ENCODE assay signal across 8 cellular contexts in the genomic region with DNA sequence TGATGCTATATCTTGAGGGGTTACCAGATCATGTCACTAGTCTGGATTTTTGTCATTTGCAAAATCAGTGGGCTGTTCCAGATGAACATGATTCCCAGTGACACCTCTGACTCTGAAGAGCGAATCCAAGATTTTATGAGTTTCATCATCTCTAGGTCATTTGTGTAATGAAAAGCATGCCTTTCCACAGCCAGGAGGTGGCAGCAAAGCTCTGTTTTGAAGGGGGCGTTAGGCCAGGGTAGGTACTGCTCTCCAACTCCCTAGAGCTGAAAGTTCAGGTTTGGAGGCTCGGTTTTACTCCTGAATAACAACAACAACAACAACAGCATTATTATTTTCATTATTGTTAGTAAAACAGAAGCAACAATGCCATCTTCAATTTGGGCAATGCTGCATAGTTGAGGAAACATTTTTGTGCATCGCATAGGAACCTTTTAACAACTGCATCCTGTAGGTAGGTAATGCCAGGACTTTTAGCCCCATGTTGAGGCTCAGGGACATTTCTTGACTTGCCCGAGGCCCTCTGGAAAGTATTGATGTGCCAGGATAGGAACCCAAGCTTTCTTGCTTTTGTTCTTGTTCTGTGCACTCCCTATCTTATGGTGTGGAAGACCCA.
DNase-seq lines count a peak whose midpoint lies in the region; ATAC-seq and TF ChIP-seq lines count a peak whose summit lies in the region.

No MANE protein-coding gene starts in this region.

- DNase-seq in activated CD4-positive, alpha-beta T cell treated with anti-CD3 and anti-CD28 coated beads for 48 hours, result peak; percentile 54
- no peak for DNase-seq in activated CD4-positive, alpha-beta T cell treated with anti-CD3 and anti-CD28 coated beads for 1 hour
- peak; percentile 36 to 47 for DNase-seq in dermis microvascular lymphatic vessel endothelial cell (ENCODE audit: low read depth in 2 of 2)
- DNase-seq in middle frontal gyrus (ENCODE audit: extremely low spot score, low spot score), result peak; percentile 46
- no peak for DNase-seq in activated CD4-positive, CD25-positive, alpha-beta regulatory T cell (lab: John Stamatoyannopoulos, UW)

- peak; percentile 51 for ATAC-seq in HG03521 (IDR thresholded peaks at IDR 0.05; ENCODE audit: unreplicated experiment)
- peak; percentile 85 for ATAC-seq in SK-N-SH treated with all-trans-retinoic acid at 6 μM for 48 hours
- ATAC-seq in HG03520 (IDR thresholded peaks at IDR 0.05; ENCODE audit: unreplicated experiment), result no peak

TF ChIP-seq in SK-N-SH treated with all-trans-retinoic acid at 6 μM for 48 hours, 23 proteins besides CTCF, POLR2A, EP300 and RAD21:
- TF ChIP-seq BACH2 (CRISPR knock-in tag; IDR thresholded peaks at IDR 0.05; ENCODE audit: borderline replicate concordance) (no peak), TOX (CRISPR knock-in tag; IDR thresholded peaks at IDR 0.05; ENCODE audit: borderline replicate concordance) (no peak), TCF4 (CRISPR knock-in tag; IDR thresholded peaks at IDR 0.05; ENCODE audit: borderline replicate concordance) (no peak), ZC3H10 (CRISPR knock-in tag; IDR thresholded peaks at IDR 0.05) (no peak), ZNF565 (CRISPR knock-in tag; conservative IDR thresholded peaks at IDR 0.05; ENCODE audit: low read depth) (no peak), ARNTL (CRISPR knock-in tag; IDR thresholded peaks at IDR 0.05; ENCODE audit: borderline replicate concordance, low read depth) (no peak), ISL1 (CRISPR knock-in tag; IDR thresholded peaks at IDR 0.05) (no peak), ZNF8 (CRISPR knock-in tag; IDR thresholded peaks at IDR 0.05) (no peak), PPARA (CRISPR knock-in tag; IDR thresholded peaks at IDR 0.05; ENCODE audit: borderline replicate concordance) (no peak), ZFP3 (CRISPR knock-in tag; IDR thresholded peaks at IDR 0.05) (no peak), GLIS3 (CRISPR knock-in tag; IDR thresholded peaks at IDR 0.05) (no peak), CSDC2 (CRISPR knock-in tag; IDR thresholded peaks at IDR 0.05) (no peak), OSR1 (CRISPR knock-in tag; IDR thresholded peaks at IDR 0.05) (no peak)
- TF ChIP-seq, protein P1, sequence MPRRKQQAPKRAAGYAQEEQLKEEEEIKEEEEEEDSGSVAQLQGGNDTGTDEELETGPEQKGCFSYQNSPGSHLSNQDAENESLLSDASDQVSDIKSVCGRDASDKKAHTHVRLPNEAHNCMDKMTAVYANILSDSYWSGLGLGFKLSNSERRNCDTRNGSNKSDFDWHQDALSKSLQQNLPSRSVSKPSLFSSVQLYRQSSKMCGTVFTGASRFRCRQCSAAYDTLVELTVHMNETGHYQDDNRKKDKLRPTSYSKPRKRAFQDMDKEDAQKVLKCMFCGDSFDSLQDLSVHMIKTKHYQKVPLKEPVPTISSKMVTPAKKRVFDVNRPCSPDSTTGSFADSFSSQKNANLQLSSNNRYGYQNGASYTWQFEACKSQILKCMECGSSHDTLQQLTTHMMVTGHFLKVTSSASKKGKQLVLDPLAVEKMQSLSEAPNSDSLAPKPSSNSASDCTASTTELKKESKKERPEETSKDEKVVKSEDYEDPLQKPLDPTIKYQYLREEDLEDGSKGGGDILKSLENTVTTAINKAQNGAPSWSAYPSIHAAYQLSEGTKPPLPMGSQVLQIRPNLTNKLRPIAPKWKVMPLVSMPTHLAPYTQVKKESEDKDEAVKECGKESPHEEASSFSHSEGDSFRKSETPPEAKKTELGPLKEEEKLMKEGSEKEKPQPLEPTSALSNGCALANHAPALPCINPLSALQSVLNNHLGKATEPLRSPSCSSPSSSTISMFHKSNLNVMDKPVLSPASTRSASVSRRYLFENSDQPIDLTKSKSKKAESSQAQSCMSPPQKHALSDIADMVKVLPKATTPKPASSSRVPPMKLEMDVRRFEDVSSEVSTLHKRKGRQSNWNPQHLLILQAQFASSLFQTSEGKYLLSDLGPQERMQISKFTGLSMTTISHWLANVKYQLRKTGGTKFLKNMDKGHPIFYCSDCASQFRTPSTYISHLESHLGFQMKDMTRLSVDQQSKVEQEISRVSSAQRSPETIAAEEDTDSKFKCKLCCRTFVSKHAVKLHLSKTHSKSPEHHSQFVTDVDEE (CRISPR knock-in tag; IDR thresholded peaks at IDR 0.05), result no peak
- TF ChIP-seq, protein P2, sequence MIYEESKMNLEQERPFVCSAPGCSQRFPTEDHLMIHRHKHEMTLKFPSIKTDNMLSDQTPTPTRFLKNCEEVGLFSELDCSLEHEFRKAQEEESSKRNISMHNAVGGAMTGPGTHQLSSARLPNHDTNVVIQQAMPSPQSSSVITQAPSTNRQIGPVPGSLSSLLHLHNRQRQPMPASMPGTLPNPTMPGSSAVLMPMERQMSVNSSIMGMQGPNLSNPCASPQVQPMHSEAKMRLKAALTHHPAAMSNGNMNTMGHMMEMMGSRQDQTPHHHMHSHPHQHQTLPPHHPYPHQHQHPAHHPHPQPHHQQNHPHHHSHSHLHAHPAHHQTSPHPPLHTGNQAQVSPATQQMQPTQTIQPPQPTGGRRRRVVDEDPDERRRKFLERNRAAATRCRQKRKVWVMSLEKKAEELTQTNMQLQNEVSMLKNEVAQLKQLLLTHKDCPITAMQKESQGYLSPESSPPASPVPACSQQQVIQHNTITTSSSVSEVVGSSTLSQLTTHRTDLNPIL (CRISPR knock-in tag; IDR thresholded peaks at IDR 0.05; ENCODE audit: low read depth), result no peak
- TF ChIP-seq, protein P3, sequence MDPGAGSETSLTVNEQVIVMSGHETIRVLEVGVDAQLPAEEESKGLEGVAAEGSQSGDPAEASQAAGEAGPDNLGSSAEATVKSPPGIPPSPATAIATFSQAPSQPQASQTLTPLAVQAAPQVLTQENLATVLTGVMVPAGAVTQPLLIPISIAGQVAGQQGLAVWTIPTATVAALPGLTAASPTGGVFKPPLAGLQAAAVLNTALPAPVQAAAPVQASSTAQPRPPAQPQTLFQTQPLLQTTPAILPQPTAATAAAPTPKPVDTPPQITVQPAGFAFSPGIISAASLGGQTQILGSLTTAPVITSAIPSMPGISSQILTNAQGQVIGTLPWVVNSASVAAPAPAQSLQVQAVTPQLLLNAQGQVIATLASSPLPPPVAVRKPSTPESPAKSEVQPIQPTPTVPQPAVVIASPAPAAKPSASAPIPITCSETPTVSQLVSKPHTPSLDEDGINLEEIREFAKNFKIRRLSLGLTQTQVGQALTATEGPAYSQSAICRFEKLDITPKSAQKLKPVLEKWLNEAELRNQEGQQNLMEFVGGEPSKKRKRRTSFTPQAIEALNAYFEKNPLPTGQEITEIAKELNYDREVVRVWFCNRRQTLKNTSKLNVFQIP (CRISPR knock-in tag; IDR thresholded peaks at IDR 0.05; ENCODE audit: borderline replicate concordance, low read depth), result no peak

Comparison
In these comparisons a context has a peak if more than half of its experiments do, and no peak if none do; other contexts are left out.
1. DNase-seq: peak in activated CD4-positive, alpha-beta T cell treated with anti-CD3 and anti-CD28 coated beads for 48 hours (single experiment), dermis microvascular lymphatic vessel endothelial cell (2 of 2) and middle frontal gyrus (single experiment); none in activated CD4-positive, alpha-beta T cell treated with anti-CD3 and anti-CD28 coated beads for 1 hour (single experiment) and activated CD4-positive, CD25-positive, alpha-beta regulatory T cell (0 of 4).